8 cellular contexts compared by ENCODE assay signal in genomic region chr19:12793290-12794195, GRCh38. TPM values are rescaled to one million over a fixed set of nuclear protein-coding genes. Genes with fewer than 3 reads are reported as not detected.
A peak's percentile ranks its signal among the peaks of the same experiment; 100 is the strongest.
DNase-seq lines count a peak whose midpoint lies in the region; ATAC-seq and TF ChIP-seq lines count a peak whose summit lies in the region.

No MANE protein-coding gene starts in this region.

- H3K18ac ChIP-seq in IMR-90 (ENCODE audit: low read depth, low read length): peak overlapping the region; percentile 69

- H3K4ac ChIP-seq in IMR-90 (ENCODE audit: low read depth, low read length): peak overlapping the region; percentile 97

- H3K14ac ChIP-seq in IMR-90 (replicated peaks; ENCODE audit: low read depth, low read length): peak overlapping the region; percentile 95

- H3K36me3 ChIP-seq in IMR-90 (ENCODE audit: control insufficient read depth, insufficient read depth, low read length) (no peaks in the 10 kb centered on the region), esophagus muscularis mucosa (peaks cover 0 to 23% (median 8%) of the 10 kb centered on the region in 4 donors)

- intact Hi-C loops in IMR-90 (cut with micrococcal nuclease) (no loop called here), esophagus muscularis mucosa (cut with DNase I) (no loop called here)

- H2BK5ac ChIP-seq in IMR-90 (ENCODE audit: low read depth, low read length, poor library complexity, severe bottlenecking): peak overlapping the region; percentile 92

- DNase-seq in C1 segment of cervical spinal cord (lab: John Stamatoyannopoulos, UW) (peak; percentile 52 to 96 (median 88)), IMR-90 (peak; percentile 92), activated T-helper 1 cell treated with Interleukin-2 at 50 U/mL for 16 hours (ENCODE audit: low read depth) (peak; percentile 89), esophagus muscularis mucosa (ENCODE audit: extremely low spot score) (peak; percentile 99), myocyte (ENCODE audit: low read depth) (peak; percentile 95)
- DNase-seq in stimulated activated CD8-positive, alpha-beta memory T cell treated with anti-CD3 and anti-CD28 coated beads, Interleukin-7, amount 100 ng/mL, for 4 hours (ENCODE audit: low read depth in 2 of 2): peak; percentile 89 to 97

- peak overlapping the region; percentile 80 for H3K4me2 ChIP-seq in IMR-90 (ENCODE audit: low read depth, low read length)

- H3K4me1 ChIP-seq in IMR-90 (ENCODE audit: control insufficient read depth, insufficient read depth, low read length) (peaks cover 14% of the 10 kb centered on the region), esophagus muscularis mucosa (peaks cover 27 to 47% (median 45%) of the 10 kb centered on the region in 4 donors)

- in situ Hi-C loops in IMR-90 (cut with MboI; ENCODE audit: low sequenced_read_pairs): loop anchor here (25.0 kb wide), 1 partner anchor 1044 kb away; no protein-coding TSS in a partner anchor

- H3K9me3 ChIP-seq in IMR-90 (ENCODE audit: control insufficient read depth, insufficient read depth, low read length) (no peaks in the 10 kb centered on the region), esophagus muscularis mucosa (peaks cover 0 to 3% (median 0%) of the 10 kb centered on the region in 4 donors)

- ATAC-seq in GM19397 (IDR thresholded peaks at IDR 0.05; ENCODE audit: unreplicated experiment) (peak; percentile 31), IMR-90 (ENCODE audit: low read depth) (peak; percentile 28)

- H3K9me1 ChIP-seq in IMR-90 (ENCODE audit: insufficient read depth, low read length): no peaks in the 10 kb centered on the region; the same call in 1 of the 2 replicates

- no peak for TF ChIP-seq CTCF in IMR-90 (conservative IDR thresholded peaks at IDR 0.05; ENCODE audit: low read depth, low read length)
- TF ChIP-seq CTCF in esophagus muscularis mucosa (IDR thresholded peaks at IDR 0.05): peak in 1 of 3 experiments; percentile 20

- peak overlapping the region; percentile 88 for H4K91ac ChIP-seq in IMR-90 (ENCODE audit: insufficient read depth, low read depth, low read length)

- no peak for TF ChIP-seq RAD21 in IMR-90 (IDR thresholded peaks at IDR 0.05; ENCODE audit: low read length)

- 0% methylated on average over 35 of the region's 81 CpGs; no CpG with 5 or more reads in 1 of the 2 experiments for WGBS in IMR-90 (ENCODE audit: extremely low coverage in 2 of 2, insufficient read length in 1 of 2), 2 experiments
- WGBS in esophagus muscularis mucosa: under 1% methylated on average over 23 of the region's 81 CpGs

- 0 out of 3 replicates have a peak overlapping the region, but pooled peaks have one; percentile 51 for H2BK15ac ChIP-seq in IMR-90 (ENCODE audit: low read depth, low read length)

- peak overlapping the region; percentile 70 for H3K56ac ChIP-seq in IMR-90 (ENCODE audit: extremely low read depth, insufficient read depth, low read length)

- POLR2A ChIA-PET in IMR-90 (lab: Charles Lee; ENCODE audit: unreplicated experiment): interaction anchor here (0.6 to 2.4 kb wide), 3 partner anchors 11 to 243 kb away, joined by 3 to 11 read pairs (median 9); no protein-coding TSS in a partner anchor

- H3K27ac ChIP-seq in IMR-90 (ENCODE audit: insufficient read depth, low read length) (peak overlapping the region; percentile 85), esophagus muscularis mucosa (replicated peaks in 1 of 4) (peak overlapping the region; percentile 97 to 99 (median 99))

- H3K4me3 ChIP-seq in IMR-90 (ENCODE audit: insufficient read depth, low read depth, low read length): peak overlapping the region; percentile 97
- H3K4me3 ChIP-seq in esophagus muscularis mucosa: peak overlapping the region; percentile 87 to 97 (median 90)

- CTCF ChIA-PET in IMR-90 (lab: Yijun Ruan, JAX): interaction anchor here (0.5 to 3.0 kb wide), 9 partner anchors 15 to 392 kb away, joined by 3 to 23 read pairs (median 6); no protein-coding TSS in a partner anchor

- H4K20me1 ChIP-seq in IMR-90 (ENCODE audit: insufficient read depth, low read length): peaks cover 20% of the 10 kb centered on the region

- H3K27me3 ChIP-seq in IMR-90 (ENCODE audit: control insufficient read depth, insufficient read depth, low read length) (no peaks in the 10 kb centered on the region), esophagus muscularis mucosa (no peaks in the 10 kb centered on the region)

- peak overlapping the region; percentile 91 for H2AFZ ChIP-seq in IMR-90 (replicated peaks; ENCODE audit: low read length, poor library complexity)

- H2AK9ac ChIP-seq in IMR-90 (replicated peaks; ENCODE audit: low read depth, low read length, poor library complexity): peak overlapping the region; percentile 99

- peak overlapping the region; percentile 79 for H2BK120ac ChIP-seq in IMR-90 (ENCODE audit: low read depth, low read length)

- peaks cover 0 to 34% of the 10 kb centered on the region in 2 experiments; a peak in 2 of 4 replicates for H3K79me1 ChIP-seq in IMR-90 (ENCODE audit: low read depth in 1 of 2, low read length in 2 of 2)

- H3K9ac ChIP-seq in IMR-90 (ENCODE audit: low read depth, low read length): peak overlapping the region; percentile 80

- H3K23ac ChIP-seq in IMR-90 (ENCODE audit: low read depth, low read length): peak overlapping the region; percentile 89

- peak overlapping the region; percentile 96 for H2AK5ac ChIP-seq in IMR-90 (ENCODE audit: low read depth, low read length)

- dilution Hi-C loops in IMR-90 (cut with HindIII; ENCODE audit: low sequenced_read_pairs, unreplicated experiment): no loop called here

- peak overlapping the region; percentile 69; the same call in 1 of the 2 replicates for H2BK20ac ChIP-seq in IMR-90 (ENCODE audit: low read depth, low read length)

- peak overlapping the region; percentile 43 to 88 for H4K8ac ChIP-seq in IMR-90 (ENCODE audit: low read depth in 2 of 2, low read length in 2 of 2)

- TF ChIP-seq EP300 in esophagus muscularis mucosa (IDR thresholded peaks at IDR 0.05): peak; percentile 96

- no TSS peak for BruUV-seq in IMR-90 (replicated peaks; lab: Mats Ljungman, UMichigan)

- TF ChIP-seq POLR2A in IMR-90 (IDR thresholded peaks at IDR 0.05; ENCODE audit: low read depth, low read length) (peak; percentile 96), esophagus muscularis mucosa (IDR thresholded peaks at IDR 0.05; ENCODE audit: low read depth) (peak; percentile 54)

- H4K5ac ChIP-seq in IMR-90 (ENCODE audit: low read depth, low read length): peak overlapping the region; percentile 61

TF ChIP-seq in PFSK-1, 5 proteins besides CTCF, POLR2A, EP300 and RAD21 (continues in another document):
- peak; percentile 62; the same call in 1 of the 2 replicates for TF ChIP-seq POLR2AphosphoS5 (IDR thresholded peaks at IDR 0.05; ENCODE audit: low read depth, low read length)
- peak; percentile 89; the same call in 1 of the 2 replicates for TF ChIP-seq SIN3A (IDR thresholded peaks at IDR 0.05; ENCODE audit: borderline replicate concordance, insufficient read depth, low read length)
- no peak for TF ChIP-seq FOXP2 (optimal IDR thresholded peaks at IDR 0.05; ENCODE audit: borderline replicate concordance, extremely low read depth, extremely low read length, insufficient read depth)

RNA-seq across cellular contexts. Expression of gene JUNB, which starts 2.3 kb away (rescaled TPM):
- total RNA-seq in IMR-90 (2012; rRNA removed) (20.8 and 32.8 TPM in 2 replicates), esophagus muscularis mucosa (1,000 to 10,000 TPM in 1 of 4 donors, 100 to 1,000 TPM in 2, 10 to 100 TPM in 1; 82.2 to 1,609 (median 182) TPM), myocyte (84.4 and 96.5 TPM in 2 replicates)
- 109 and 141 TPM in 2 replicates for polyA plus RNA-seq in IMR-90 (2012; rRNA removed)
- 306 and 706 TPM in 2 replicates for polyA plus RNA-seq in IMR-90 (2012; cell fraction: cytosol; rRNA removed)
- 702 and 1,034 TPM in 2 replicates for polyA plus RNA-seq in IMR-90 (2012; cell fraction: nucleus; rRNA removed; ENCODE audit: low replicate concordance)
- 172 TPM for polyA plus RNA-seq in PFSK-1 (2012; ENCODE audit: insufficient read length, low read depth)
- polyA plus RNA-seq in myocyte (2012): 94.3 TPM

RNA-seq across cellular contexts. Expression of gene PRDX2, which starts 8.1 kb away (rescaled TPM):
- total RNA-seq in IMR-90 (2012; rRNA removed) (351 and 371 TPM in 2 replicates), esophagus muscularis mucosa (100 to 1,000 TPM; 236 to 275 (median 250) TPM), myocyte (109 and 130 TPM in 2 replicates)
- polyA plus RNA-seq in IMR-90 (2012; rRNA removed): 378 and 383 TPM in 2 replicates
- polyA plus RNA-seq in IMR-90 (2012; cell fraction: cytosol; rRNA removed): 593 and 596 TPM in 2 replicates
- 149 and 228 TPM in 2 replicates for polyA plus RNA-seq in IMR-90 (2012; cell fraction: nucleus; rRNA removed; ENCODE audit: low replicate concordance)
- polyA plus RNA-seq in PFSK-1 (2012; ENCODE audit: insufficient read length, low read depth): 553 TPM
- 51.9 TPM for polyA plus RNA-seq in myocyte (2012)

RNA-seq across cellular contexts. Expression of gene THSD8, which starts 8.3 kb away (rescaled TPM):
- total RNA-seq in IMR-90 (2012; rRNA removed): not detected in 2 replicates
- 0.68 and 0.90 TPM in 2 replicates for polyA plus RNA-seq in IMR-90 (2012; rRNA removed)
- polyA plus RNA-seq in IMR-90 (2012; cell fraction: cytosol; rRNA removed): not detected in 2 replicates
- 0.73 TPM in 1 of 2 replicates, not detected in the other for polyA plus RNA-seq in IMR-90 (2012; cell fraction: nucleus; rRNA removed; ENCODE audit: low replicate concordance)
- polyA plus RNA-seq in PFSK-1 (2012; ENCODE audit: insufficient read length, low read depth): 9.4 TPM
- under 1 TPM in 1 of 4 donors, not detected in 3; 0.65 TPM for total RNA-seq in esophagus muscularis mucosa
- total RNA-seq in myocyte: not detected in 2 replicates
- polyA plus RNA-seq in myocyte (2012): 2.3 TPM

RNA-seq across cellular contexts. Expression of gene RNASEH2A, which starts 12.8 kb away (rescaled TPM):
- 44.6 and 45.5 TPM in 2 replicates for total RNA-seq in IMR-90 (2012; rRNA removed)
- polyA plus RNA-seq in IMR-90 (2012; rRNA removed): 34.9 and 39.4 TPM in 2 replicates
- polyA plus RNA-seq in IMR-90 (2012; cell fraction: cytosol; rRNA removed): 25.7 and 52.6 TPM in 2 replicates
- polyA plus RNA-seq in IMR-90 (2012; cell fraction: nucleus; rRNA removed; ENCODE audit: low replicate concordance): 20.0 and 25.4 TPM in 2 replicates
- 25.0 TPM for polyA plus RNA-seq in PFSK-1 (2012; ENCODE audit: insufficient read length, low read depth)
- total RNA-seq in esophagus muscularis mucosa: 1 to 10 TPM; 2.7 to 6.6 (median 4.2) TPM
- total RNA-seq in myocyte: 3.5 and 4.3 TPM in 2 replicates
- 8.4 TPM for polyA plus RNA-seq in myocyte (2012)

RNA-seq across cellular contexts. Expression of gene HOOK2, which starts 18.2 kb away (rescaled TPM):
- total RNA-seq in IMR-90 (2012; rRNA removed) (7.5 and 8.1 TPM in 2 replicates), esophagus muscularis mucosa (10 to 100 TPM in 3 of 4 donors, 1 to 10 TPM in 1; 7.1 to 17.0 (median 12.6) TPM), myocyte (39.6 and 49.9 TPM in 2 replicates)
- 11.0 and 21.6 TPM in 2 replicates for polyA plus RNA-seq in IMR-90 (2012; rRNA removed)
- 8.9 and 9.7 TPM in 2 replicates for polyA plus RNA-seq in IMR-90 (2012; cell fraction: cytosol; rRNA removed)
- 97.7 and 107 TPM in 2 replicates for polyA plus RNA-seq in IMR-90 (2012; cell fraction: nucleus; rRNA removed; ENCODE audit: low replicate concordance)
- 31.8 TPM for polyA plus RNA-seq in PFSK-1 (2012; ENCODE audit: insufficient read length, low read depth)
- polyA plus RNA-seq in myocyte (2012): 30.7 TPM

Comparison
In these comparisons a context has a peak if more than half of its experiments do, and no peak if none do; other contexts are left out.
1. Peak in every context shown above with its lines: DNase-seq, ATAC-seq, H3K4me3 ChIP-seq and H3K27ac ChIP-seq.